In genomic region chr7:67671006-67671405, GRCh38 we compare ENCODE assay signal across 27 cellular contexts.
"Had no signal": no experiment of that assay in that cellular context is flagged by ENCODE, and none has a peak within 500 bp of the region (broad histone marks: within the 10 kb centered on the region; RNA-seq: fewer than 3 reads in every experiment).

No MANE protein-coding gene starts in this region.

- ATAC-seq: foreskin keratinocyte; heart right ventricle; left colon; left ventricle myocardium superior; lower lobe of right lung; naive thymus-derived CD8-positive, alpha-beta T cell; psoas muscle; right cardiac atrium; stimulated activated effector memory CD8-positive, alpha-beta T cell treated with anti-CD3 and anti-CD28 coated beads, Interleukin-12 subunit alpha, Interleukin-12 subunit beta, amount 100 ng/mL, for 72 hours; stimulated activated naive CD8-positive, alpha-beta T cell treated with anti-CD3 and anti-CD28 coated beads, Interleukin-15, Interleukin-2, amounts not matched to agents 100 U/mL and 50 U/mL, for 24 hours had no signal

- DNase-seq: colonic mucosa; effector CD8-positive, alpha-beta T cell; endodermal cell; foreskin keratinocyte; glutamatergic neuron; heart right ventricle; hypothalamus; immature natural killer cell; islet precursor cell; kidney glomerular epithelial cell; left colon; left ventricle myocardium superior; lower lobe of right lung; naive thymus-derived CD8-positive, alpha-beta T cell; occipital lobe; ovary; posterior cingulate gyrus; psoas muscle; right cardiac atrium; sigmoid colon; stimulated activated CD4-positive, alpha-beta T cell treated with anti-CD3 and anti-CD28 coated beads, Interleukin-2, amount 100 ng/mL, for 24 hours; stimulated activated CD4-positive, alpha-beta T cell treated with anti-CD3 and anti-CD28 coated beads, Interleukin-4, amount 100 ng/mL, for 24 hours; stimulated activated naive CD8-positive, alpha-beta T cell treated with anti-CD3 and anti-CD28 coated beads, Interleukin-15, Interleukin-2, amounts not matched to agents 100 U/mL and 50 U/mL, for 24 hours; substantia nigra; testis; tibial artery had no signal
